1 cellular context compared by ENCODE assay signal in genomic region chr4:84159767-84160166, GRCh38.
TF ChIP-seq lines count a peak whose summit lies in the region.

No MANE protein-coding gene starts in this region.

TF ChIP-seq in H1, 55 proteins besides CTCF, POLR2A, EP300 and RAD21:
- TF ChIP-seq HDAC2 (IDR thresholded peaks at IDR 0.05; ENCODE audit: borderline replicate concordance in 1 of 2, low read depth in 2 of 2, low read length in 2 of 2) (no peak), NRF1 (IDR thresholded peaks at IDR 0.05; ENCODE audit: low read depth, low read length) (no peak), RBBP5 (IDR thresholded peaks at IDR 0.05; ENCODE audit: borderline replicate concordance, low read depth, low read length) (no peak), HDAC6 (IDR thresholded peaks at IDR 0.05; ENCODE audit: low read depth, low read length) (no peak), TAF7 (optimal IDR thresholded peaks at IDR 0.05; ENCODE audit: borderline replicate concordance, low read depth, low read length) (no peak), SIRT6 (IDR thresholded peaks at IDR 0.05; ENCODE audit: low read length) (no peak), SRF (IDR thresholded peaks at IDR 0.05; ENCODE audit: low read depth, low read length) (no peak), CBX8 (IDR thresholded peaks at IDR 0.05; ENCODE audit: borderline replicate concordance, low read depth, low read length) (no peak), FOSL1 (IDR thresholded peaks at IDR 0.05; ENCODE audit: insufficient read depth, low read depth, low read length) (no peak), BRCA1 (IDR thresholded peaks at IDR 0.05; ENCODE audit: low read depth, low read length) (no peak), CEBPB (IDR thresholded peaks at IDR 0.05; ENCODE audit: low read depth, low read length) (no peak), RNF2 (IDR thresholded peaks at IDR 0.05; ENCODE audit: borderline replicate concordance, low read depth, low read length, missing control alignments, poor library complexity, severe bottlenecking) (no peak), RFX5 (IDR thresholded peaks at IDR 0.05; ENCODE audit: borderline replicate concordance, low read depth, low read length) (no peak), EZH2 (IDR thresholded peaks at IDR 0.05; ENCODE audit: low read depth, low read length, severe bottlenecking) (no peak), TCF12 (IDR thresholded peaks at IDR 0.05; ENCODE audit: low read depth, low read length) (no peak), POU5F1 (IDR thresholded peaks at IDR 0.05; ENCODE audit: low read depth, low read length) (no peak), MAX (IDR thresholded peaks at IDR 0.05) (no peak), KDM1A (IDR thresholded peaks at IDR 0.05; ENCODE audit: borderline replicate concordance, low read length) (no peak), POLR2AphosphoS5 (IDR thresholded peaks at IDR 0.05; ENCODE audit: low read depth, low read length) (no peak), ASH2L (IDR thresholded peaks at IDR 0.05; ENCODE audit: low read length) (no peak)
TF ChIP-seq in H1: peak in this region for 0.
